ENCODE assay signal across 10 cellular contexts in genomic region chr12:71439362-71439612, GRCh38. TPM values are rescaled to one million over a fixed set of nuclear protein-coding genes. Genes with fewer than 3 reads are reported as not detected.
A peak's percentile ranks its signal among the peaks of the same experiment; 100 is the strongest.
DNase-seq lines count a peak whose midpoint lies in the region; ATAC-seq and TF ChIP-seq lines count a peak whose summit lies in the region.
"Had no signal": no experiment of that assay in that cellular context is flagged by ENCODE, and none has a peak within 500 bp of the region (broad histone marks: within the 10 kb centered on the region; RNA-seq: fewer than 3 reads in every experiment).

No MANE protein-coding gene starts in this region.

- H3K4me1 ChIP-seq in GM23338 (ENCODE audit: insufficient read depth): peaks cover 23% of the 10 kb centered on the region
- peaks cover 6% of the 10 kb centered on the region for H3K4me1 ChIP-seq in iPS-18a (ENCODE audit: control insufficient read depth, low read depth, low read length)

- no peaks in the 10 kb centered on the region for H3F3A ChIP-seq in GM23338 (replicated peaks; ENCODE audit: low read depth)

- H3K27ac Mint-ChIP-seq in GM23338: no peak overlapping the region
- no peak overlapping the region for H3K27ac Mint-ChIP-seq in activated CD8-positive, alpha-beta T cell treated with anti-CD3 and anti-CD28 coated beads for 36 hours
- no peak overlapping the region for H3K27ac Mint-ChIP-seq in stimulated activated memory B cell treated with anti-CD40 and anti-IgM and Interleukin-4, amounts not matched to agents 10 μg/mL and 1 μg/mL and 100 μg/mL, for 72 hours

- peak overlapping the region; percentile 97 for H2AFZ ChIP-seq in GM23338

- CTCF ChIA-PET in activated CD8-positive, alpha-beta T cell treated with anti-CD3 and anti-CD28 coated beads for 36 hours (lab: Charles Lee): interaction anchor here (1.0 kb wide), 1 partner anchor 197 kb away, joined by 3 read pairs; no protein-coding TSS in a partner anchor

- peak overlapping the region; percentile 98 for H3K4me2 ChIP-seq in GM23338

- H3K4me3 Mint-ChIP-seq in GM23338: peak overlapping the region; percentile 78
- H3K4me3 Mint-ChIP-seq in activated CD8-positive, alpha-beta T cell treated with anti-CD3 and anti-CD28 coated beads for 36 hours: peak overlapping the region; percentile 66
- peak overlapping the region; percentile 77 for H3K4me3 Mint-ChIP-seq in stimulated activated memory B cell treated with anti-CD40 and anti-IgM and Interleukin-4, amounts not matched to agents 10 μg/mL and 1 μg/mL and 100 μg/mL, for 72 hours

- H3K4me1 Mint-ChIP-seq in GM23338: peaks cover 15% of the 10 kb centered on the region; the same call in 2 of the 3 replicates
- peaks cover 19% of the 10 kb centered on the region for H3K4me1 Mint-ChIP-seq in activated CD8-positive, alpha-beta T cell treated with anti-CD3 and anti-CD28 coated beads for 36 hours (ENCODE audit: low read depth)
- peaks cover 27% of the 10 kb centered on the region for H3K4me1 Mint-ChIP-seq in stimulated activated memory B cell treated with anti-CD40 and anti-IgM and Interleukin-4, amounts not matched to agents 10 μg/mL and 1 μg/mL and 100 μg/mL, for 72 hours

- H3K27me3 Mint-ChIP-seq in GM23338 (ENCODE audit: insufficient read depth, low read depth, poor library complexity): peaks cover 52% of the 10 kb centered on the region
- peaks cover 52% of the 10 kb centered on the region for H3K27me3 Mint-ChIP-seq in activated CD8-positive, alpha-beta T cell treated with anti-CD3 and anti-CD28 coated beads for 36 hours
- peaks cover 58% of the 10 kb centered on the region for H3K27me3 Mint-ChIP-seq in stimulated activated memory B cell treated with anti-CD40 and anti-IgM and Interleukin-4, amounts not matched to agents 10 μg/mL and 1 μg/mL and 100 μg/mL, for 72 hours

- H3K9me3 Mint-ChIP-seq in GM23338: peaks cover 31% of the 10 kb centered on the region
- H3K9me3 Mint-ChIP-seq in activated CD8-positive, alpha-beta T cell treated with anti-CD3 and anti-CD28 coated beads for 36 hours: peaks cover 16% of the 10 kb centered on the region
- peaks cover 18% of the 10 kb centered on the region for H3K9me3 Mint-ChIP-seq in stimulated activated memory B cell treated with anti-CD40 and anti-IgM and Interleukin-4, amounts not matched to agents 10 μg/mL and 1 μg/mL and 100 μg/mL, for 72 hours

- H3K4me3 ChIP-seq in GM23338 (peak overlapping the region; percentile 82), iPS-18a (ENCODE audit: low read length) (peak overlapping the region; percentile 72)
- H3K4me3 ChIP-seq: lung had no signal

- no peaks in the 10 kb centered on the region for H3K79me2 ChIP-seq in GM23338 (replicated peaks; ENCODE audit: insufficient read depth)

- intact Hi-C loops in activated CD8-positive, alpha-beta T cell treated with anti-CD3 and anti-CD28 coated beads for 36 hours (cut with micrococcal nuclease): no loop called here

- H3K27me3 ChIP-seq in GM23338 (ENCODE audit: insufficient read depth) (peaks cover 81% of the 10 kb centered on the region), iPS-18a (ENCODE audit: control insufficient read depth, insufficient read depth, low read length) (peaks cover 63% of the 10 kb centered on the region)

- H3K36me3 Mint-ChIP-seq in GM23338 (ENCODE audit: low read depth): peaks cover 12% of the 10 kb centered on the region
- peaks cover 2% of the 10 kb centered on the region for H3K36me3 Mint-ChIP-seq in activated CD8-positive, alpha-beta T cell treated with anti-CD3 and anti-CD28 coated beads for 36 hours (ENCODE audit: low read depth)
- H3K36me3 Mint-ChIP-seq in stimulated activated memory B cell treated with anti-CD40 and anti-IgM and Interleukin-4, amounts not matched to agents 10 μg/mL and 1 μg/mL and 100 μg/mL, for 72 hours: no peaks in the 10 kb centered on the region

- POLR2A ChIA-PET in activated CD8-positive, alpha-beta T cell treated with anti-CD3 and anti-CD28 coated beads for 36 hours (lab: Charles Lee): no interaction called here

- no peak for ATAC-seq in GM23338
- peak; percentile 8 for ATAC-seq in activated CD8-positive, alpha-beta T cell treated with anti-CD3 and anti-CD28 coated beads for 36 hours
- ATAC-seq in stimulated activated memory B cell treated with anti-CD40 and anti-IgM and Interleukin-4, amounts not matched to agents 10 μg/mL and 1 μg/mL and 100 μg/mL, for 72 hours: peak; percentile 4

- DNase-seq in GM23338 (ENCODE audit: low spot score): no peak
- no peak for DNase-seq in activated CD8-positive, alpha-beta T cell treated with anti-CD3 and anti-CD28 coated beads for 36 hours
- DNase-seq in NOMO-1 treated with DMSO at 0.1 percent for 48 hours (lab: John Stamatoyannopoulos, UW; ENCODE audit: unreplicated experiment): no peak
- no peak for DNase-seq in COLO829 (ENCODE audit: low spot score)
- no peak for DNase-seq in NCI-H69 (lab: John Stamatoyannopoulos, UW)
- no peak for DNase-seq in germinal center (ENCODE audit: low spot score)
- DNase-seq: activated CD4-positive, alpha-beta T cell treated with anti-CD3 and anti-CD28 coated beads, Interleukin-2, amount 50 U/mL, for 4 hours had no signal

- H3K36me3 ChIP-seq in GM23338 (ENCODE audit: insufficient read depth): peaks cover 10% of the 10 kb centered on the region; the same call in 1 of the 2 replicates
- H3K36me3 ChIP-seq in iPS-18a (ENCODE audit: control insufficient read depth, low read depth, low read length): no peaks in the 10 kb centered on the region

- 0 out of 2 replicates have a peak, but pooled peaks cover under 1% of the 10 kb centered on the region for H3K9me2 ChIP-seq in GM23338 (ENCODE audit: insufficient read depth)

- H4K20me1 ChIP-seq in GM23338 (replicated peaks; ENCODE audit: insufficient read depth): no peaks in the 10 kb centered on the region

- TF ChIP-seq CTCF in GM23338 (conservative IDR thresholded peaks at IDR 0.05; ENCODE audit: low read depth in 2 of 2): no peak
- no peak for TF ChIP-seq CTCF in activated CD8-positive, alpha-beta T cell treated with anti-CD3 and anti-CD28 coated beads for 36 hours (IDR thresholded peaks at IDR 0.05)

- H3K27ac ChIP-seq in GM23338 (ENCODE audit: low read depth) (no peak overlapping the region), iPS-18a (ENCODE audit: low read length) (no peak overlapping the region)

- H3K9ac ChIP-seq in iPS-18a (ENCODE audit: low read length): no peak overlapping the region

- no peaks in the 10 kb centered on the region for H3K9me3 ChIP-seq in iPS-18a (ENCODE audit: control insufficient read depth, low read depth, low read length)

TF ChIP-seq in GM23338, 12 proteins besides CTCF, POLR2A, EP300 and RAD21 (continues in another document):
- TF ChIP-seq ZNF462 (CRISPR knock-in tag; IDR thresholded peaks at IDR 0.05): no peak

RNA-seq across cellular contexts. Expression of gene LGR5, which starts 0.3 kb away (rescaled TPM):
- 0.17 and 0.66 TPM in 2 replicates for total RNA-seq in GM23338 (2014; rRNA removed; shearing (Covaris generic))
- polyA plus RNA-seq in GM23338 (2016; fragmentation: Nextera tagmentation; extraction: Ambion mirVana): 0.09 and 0.26 TPM in 2 replicates
- not detected for total RNA-seq in activated CD8-positive, alpha-beta T cell treated with anti-CD3 and anti-CD28 coated beads for 36 hours
